In the genomic region with DNA sequence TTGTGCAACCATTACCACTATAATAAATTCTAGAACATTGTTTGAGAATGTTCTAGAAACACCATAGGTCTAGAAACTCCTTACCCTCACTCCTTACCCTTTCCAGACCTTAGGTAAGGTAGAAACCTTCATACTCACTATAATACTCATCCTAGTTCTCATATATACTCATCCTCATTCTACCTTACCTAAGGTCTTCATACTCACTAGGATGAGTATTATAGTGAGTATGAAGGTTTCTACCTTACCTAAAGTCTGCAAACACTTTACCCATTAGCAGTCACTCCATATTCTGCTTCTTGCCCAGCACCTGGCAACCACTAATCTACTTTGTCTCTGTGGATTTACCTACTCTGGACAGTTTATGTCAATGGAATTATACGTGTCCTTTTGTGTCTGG, we compare ENCODE assay signal across 10 cellular contexts.
"Had no signal": no experiment of that assay in that cellular context is flagged by ENCODE, and none has a peak within 500 bp of the region (broad histone marks: within the 10 kb centered on the region; RNA-seq: fewer than 3 reads in every experiment).

No MANE protein-coding gene starts in this region.

- H3K27me3 Mint-ChIP-seq: IgD-negative memory B cell had no signal

- FAIRE-seq: H1, H54, HTR-8/SVneo had no signal

- H3K9ac ChIP-seq: KMS-11 had no signal

- H3K27ac Mint-ChIP-seq: GM23338, HFFc6, IgD-negative memory B cell had no signal

- H2AFZ ChIP-seq: GM23338 had no signal

- H3K4me1 Mint-ChIP-seq: GM23338 had no signal

- H3K4me3 ChIP-seq: GM23338, HAP-1 had no signal

- H3K36me3 ChIP-seq: HAP-1 had no signal

- DNase-seq: HFFc6, KBM-7 had no signal

- H3K4me3 Mint-ChIP-seq: GM23338, HFFc6, IgD-negative memory B cell had no signal

- H3K27ac ChIP-seq: KMS-11 had no signal

- H3K4me2 ChIP-seq: GM23338, KMS-11 had no signal

- ATAC-seq: GM23338, HCT116 had no signal

- H3K4me1 ChIP-seq: HAP-1 had no signal
